9 cellular contexts compared by ENCODE assay signal in the genomic region with DNA sequence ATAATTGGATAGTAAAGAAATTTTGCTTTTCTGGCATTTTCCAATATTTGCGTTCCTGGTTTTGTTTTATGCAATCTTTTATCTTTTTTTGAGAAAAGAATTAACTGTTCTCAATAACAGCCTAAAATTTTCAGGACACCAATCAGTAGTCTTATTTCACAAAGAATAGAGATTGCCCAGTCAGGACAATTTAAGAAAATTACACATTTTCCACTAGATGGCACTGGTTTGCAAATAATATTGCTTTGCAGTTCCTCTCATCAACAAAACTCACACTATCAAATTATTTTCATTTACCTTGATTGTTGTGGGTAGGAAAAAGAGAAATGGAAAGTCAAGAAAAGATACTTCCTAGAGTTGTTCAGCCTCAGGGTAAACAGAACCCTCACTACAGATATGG. TPM values are rescaled to one million over a fixed set of nuclear protein-coding genes. Genes with fewer than 3 reads are reported as not detected.
DNase-seq lines count a peak whose midpoint lies in the region; ATAC-seq and TF ChIP-seq lines count a peak whose summit lies in the region.
"Had no signal": no experiment of that assay in that cellular context is flagged by ENCODE, and none has a peak within 500 bp of the region (broad histone marks: within the 10 kb centered on the region; RNA-seq: fewer than 3 reads in every experiment).

No MANE protein-coding gene starts in this region.

- no peaks in the 10 kb centered on the region for H3K27me3 ChIP-seq in OCI-LY3 (ENCODE audit: low read depth, low read length)
- H3K27me3 ChIP-seq: SJCRH30 had no signal

- H3K4me1 ChIP-seq in OCI-LY3 (ENCODE audit: low read length), result peaks cover 8% of the 10 kb centered on the region; the same call in 1 of the 2 replicates

- peak; percentile 76 for TF ChIP-seq CTCF in OCI-LY3 (IDR thresholded peaks at IDR 0.05; ENCODE audit: low read depth, low read length)
- TF ChIP-seq CTCF in endothelial cell (IDR thresholded peaks at IDR 0.05; ENCODE audit: unreplicated experiment), result peak; percentile 62

- no peak overlapping the region for H3K4me3 ChIP-seq in OCI-LY3 (ENCODE audit: low read length)
- H3K4me3 ChIP-seq: SJCRH30 had no signal

- H3K27ac ChIP-seq in OCI-LY3 (ENCODE audit: low read length), result no peak overlapping the region
- H3K27ac ChIP-seq: SJCRH30 had no signal

- DNase-seq in DMS53 (lab: John Stamatoyannopoulos, UW) (peak; percentile 83), HuH-7.5 (ENCODE audit: low spot score) (peak; percentile 55), endothelial cell (ENCODE audit: low spot score) (no peak), non-pigmented ciliary epithelial cell (ENCODE audit: low read depth) (peak; percentile 10)
- no peak for DNase-seq in activated naive CD8-positive, alpha-beta T cell treated with anti-CD3 and anti-CD28 coated beads for 36 hours

- no peak overlapping the region for H3K9ac ChIP-seq in OCI-LY3 (ENCODE audit: low read length)

- no peak for ATAC-seq in GM21717 (IDR thresholded peaks at IDR 0.05; ENCODE audit: unreplicated experiment)
- ATAC-seq in esophagus mucosa, result no peak

- no peaks in the 10 kb centered on the region for H3K36me3 ChIP-seq in OCI-LY3 (replicated peaks; ENCODE audit: low read depth, low read length)
- H3K36me3 ChIP-seq: SJCRH30 had no signal

- peaks cover 5% of the 10 kb centered on the region for H3K4me1 Mint-ChIP-seq in endothelial cell (ENCODE audit: unreplicated experiment)
- peaks cover 24% of the 10 kb centered on the region for H3K4me1 Mint-ChIP-seq in activated naive CD8-positive, alpha-beta T cell treated with anti-CD3 and anti-CD28 coated beads for 36 hours

- no peak overlapping the region for H3K27ac Mint-ChIP-seq in endothelial cell (ENCODE audit: unreplicated experiment)
- H3K27ac Mint-ChIP-seq in activated naive CD8-positive, alpha-beta T cell treated with anti-CD3 and anti-CD28 coated beads for 36 hours, result no peak overlapping the region

- no peaks in the 10 kb centered on the region for H3K36me3 Mint-ChIP-seq in endothelial cell (ENCODE audit: low read depth, unreplicated experiment)
- H3K36me3 Mint-ChIP-seq in activated naive CD8-positive, alpha-beta T cell treated with anti-CD3 and anti-CD28 coated beads for 36 hours, result peaks cover 6% of the 10 kb centered on the region

- 0 out of 2 replicates have a peak overlapping the region, but pooled peaks have one; percentile 40 for H2AFZ ChIP-seq in OCI-LY3 (ENCODE audit: low read depth, low read length)

- no peaks in the 10 kb centered on the region for H4K20me1 ChIP-seq in OCI-LY3 (ENCODE audit: insufficient read depth, low read length)

- no peak overlapping the region for H3K4me3 Mint-ChIP-seq in endothelial cell (ENCODE audit: unreplicated experiment)
- no peak overlapping the region for H3K4me3 Mint-ChIP-seq in activated naive CD8-positive, alpha-beta T cell treated with anti-CD3 and anti-CD28 coated beads for 36 hours

- peaks cover 13% of the 10 kb centered on the region for H3K79me2 ChIP-seq in OCI-LY3 (ENCODE audit: low read length)

- no peaks in the 10 kb centered on the region for H3K27me3 Mint-ChIP-seq in endothelial cell (ENCODE audit: unreplicated experiment)
- H3K27me3 Mint-ChIP-seq in activated naive CD8-positive, alpha-beta T cell treated with anti-CD3 and anti-CD28 coated beads for 36 hours, result no peaks in the 10 kb centered on the region

- no peaks in the 10 kb centered on the region for H3K9me3 Mint-ChIP-seq in endothelial cell (ENCODE audit: unreplicated experiment)
- no peaks in the 10 kb centered on the region for H3K9me3 Mint-ChIP-seq in activated naive CD8-positive, alpha-beta T cell treated with anti-CD3 and anti-CD28 coated beads for 36 hours

- no peaks in the 10 kb centered on the region for H3K9me3 ChIP-seq in OCI-LY3 (ENCODE audit: insufficient read depth, low read length)
- H3K9me3 ChIP-seq: SJCRH30 had no signal

- H3K4me2 ChIP-seq in OCI-LY3 (ENCODE audit: low read length), result no peak overlapping the region

RNA-seq across cellular contexts. Expression of a gene that starts 2.4 kb away (rescaled TPM):
- total RNA-seq in endothelial cell (ENCODE audit: unreplicated experiment) (17.0 TPM), esophagus mucosa (7.4 TPM)
- total RNA-seq in activated naive CD8-positive, alpha-beta T cell treated with anti-CD3 and anti-CD28 coated beads for 36 hours, result 10 to 100 TPM; 12.0 to 13.5 TPM

RNA-seq across cellular contexts. Expression of a gene that starts 37.2 kb away (rescaled TPM):
- 1.7 TPM for total RNA-seq in endothelial cell (ENCODE audit: unreplicated experiment)
- total RNA-seq in activated naive CD8-positive, alpha-beta T cell treated with anti-CD3 and anti-CD28 coated beads for 36 hours, result under 1 TPM in 1 of 2 experiments, not detected in 1; 0.10 TPM
- not detected for total RNA-seq in esophagus mucosa

Comparison
In these comparisons a context has a peak if more than half of its experiments do, and no peak if none do; other contexts are left out.
1. DNase-seq: peak in DMS53 (single experiment), HuH-7.5 (single experiment) and non-pigmented ciliary epithelial cell (single experiment); none in endothelial cell (single experiment) and activated naive CD8-positive, alpha-beta T cell treated with anti-CD3 and anti-CD28 coated beads for 36 hours (single experiment).